8 cellular contexts compared by ENCODE assay signal in genomic region chr9:83620841-83621636, GRCh38. TPM values are rescaled to one million over a fixed set of nuclear protein-coding genes. Genes with fewer than 3 reads are reported as not detected.
DNase-seq lines count a peak whose midpoint lies in the region; ATAC-seq and TF ChIP-seq lines count a peak whose summit lies in the region.

No MANE protein-coding gene starts in this region.

- H3K9me3 ChIP-seq in psoas muscle: no peaks in the 10 kb centered on the region

- no peak overlapping the region for H3K4me3 Mint-ChIP-seq in glutamatergic neuron (ENCODE audit: unreplicated experiment)

- DNase-seq in DMS53 treated with DMSO at 0.1 percent for 48 hours (lab: John Stamatoyannopoulos, UW; ENCODE audit: unreplicated experiment): peak; percentile 61
- DNase-seq in HPDE6-E6E7 (ENCODE audit: extremely low spot score): peak; percentile 42
- DNase-seq in OCI-M1 (lab: John Stamatoyannopoulos, UW): peak; percentile 76
- DNase-seq in activated naive CD4-positive, alpha-beta T cell treated with Interleukin-2 at 50 U/mL for 16 hours: peak; percentile 36
- DNase-seq in glutamatergic neuron: peak; percentile 46
- no peak for DNase-seq in psoas muscle
- no peak for DNase-seq in putamen (ENCODE audit: low spot score)
- DNase-seq in GM19240 (ENCODE audit: insufficient read length, low spot score): no peak

- peak in 3 of 4 donors; percentile 38 to 59 (median 54) for ATAC-seq in psoas muscle

- intact Hi-C loops in psoas muscle (cut with DNase I): loop anchor here in 1 of 2 donors (5.0 to 10.0 kb wide), 2 partner anchors 86 to 294 kb away; partner anchors contain the start of gene UBQLN1

- H3K4me1 ChIP-seq in psoas muscle: no peaks in the 10 kb centered on the region

- no peak overlapping the region for H3K27ac ChIP-seq in psoas muscle

- peak; percentile 52 for TF ChIP-seq CTCF in glutamatergic neuron (IDR thresholded peaks at IDR 0.05; ENCODE audit: partially characterized antibody, unreplicated experiment)
- peak; percentile 49 for TF ChIP-seq CTCF in psoas muscle (IDR thresholded peaks at IDR 0.05)

- no peak overlapping the region for H3K4me3 ChIP-seq in psoas muscle

- WGBS in psoas muscle, 3 donors: 24 to 33% (median 27%) methylated on average over 7 of the region's 7 CpGs

- no peaks in the 10 kb centered on the region for H3K36me3 ChIP-seq in psoas muscle (ENCODE audit: insufficient read depth in 1 of 2, low read depth in 1 of 2)

- peak overlapping the region; percentile 40 for H3K27ac Mint-ChIP-seq in glutamatergic neuron (ENCODE audit: unreplicated experiment)

- H3K27me3 Mint-ChIP-seq in glutamatergic neuron (ENCODE audit: unreplicated experiment): peaks cover 10% of the 10 kb centered on the region

- H3K36me3 Mint-ChIP-seq in glutamatergic neuron (ENCODE audit: unreplicated experiment): no peaks in the 10 kb centered on the region

- peaks cover 5% of the 10 kb centered on the region for H3K4me1 Mint-ChIP-seq in glutamatergic neuron (ENCODE audit: low read depth, unreplicated experiment)

- peaks cover 1% of the 10 kb centered on the region for H3K9me3 Mint-ChIP-seq in glutamatergic neuron (ENCODE audit: unreplicated experiment)

- no peaks in the 10 kb centered on the region for H3K27me3 ChIP-seq in psoas muscle (ENCODE audit: insufficient read depth in 3 of 3, low read length in 2 of 3)

RNA-seq across cellular contexts. Expression of gene IDNK, which starts 1.9 kb away (rescaled TPM):
- total RNA-seq in glutamatergic neuron (ENCODE audit: unreplicated experiment): 2.8 TPM
- total RNA-seq in psoas muscle: 1 to 10 TPM; 1.0 to 1.8 (median 1.2) TPM
- polyA plus RNA-seq in psoas muscle: 1 to 10 TPM in 1 of 3 donors, under 1 TPM in 2; 0.38 to 1.0 (median 0.83) TPM

Comparison
In these comparisons a context has a peak if more than half of its experiments do, and no peak if none do; other contexts are left out.
1. DNase-seq: peak in DMS53 treated with DMSO at 0.1 percent for 48 hours (single experiment), HPDE6-E6E7 (single experiment), OCI-M1 (single experiment), activated naive CD4-positive, alpha-beta T cell treated with Interleukin-2 at 50 U/mL for 16 hours (single experiment) and glutamatergic neuron (single experiment); none in psoas muscle (0 of 2), putamen (single experiment) and GM19240 (single experiment).